Comparison of ENCODE assay signal across 8 cellular contexts in the genomic region with DNA sequence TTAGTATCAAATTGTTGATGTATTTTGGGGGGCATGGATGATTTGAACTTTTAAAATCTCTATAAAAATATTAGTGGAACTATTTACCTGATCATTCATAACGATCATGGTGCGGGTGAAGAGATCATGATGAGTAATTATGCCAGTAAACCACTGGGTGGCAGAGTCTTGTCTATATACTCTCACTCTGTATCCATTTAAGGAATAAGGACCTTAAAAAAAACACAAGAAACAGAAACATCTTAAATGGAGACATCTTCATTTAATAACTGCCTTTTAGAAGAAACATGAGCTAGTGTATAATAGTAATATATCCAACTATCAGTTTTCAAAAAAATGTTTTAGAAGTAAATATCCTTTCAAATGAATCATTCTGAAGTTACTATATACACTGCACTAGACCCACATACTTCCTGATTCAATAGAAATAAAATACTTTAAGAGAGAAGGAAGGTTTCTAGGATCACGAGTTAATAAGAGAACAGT.
A peak's percentile ranks its signal among the peaks of the same experiment; 100 is the strongest.
DNase-seq lines count a peak whose midpoint lies in the region; ATAC-seq, FAIRE-seq and TF ChIP-seq lines count a peak whose summit lies in the region.

No MANE protein-coding gene starts in this region.

- H3K27me3 ChIP-seq in brain microvascular endothelial cell (replicated peaks) (no peaks in the 10 kb centered on the region), keratinocyte (ENCODE audit: control insufficient read depth, extremely low read depth, insufficient read depth, low read length) (no peaks in the 10 kb centered on the region), thoracic aorta (replicated peaks; ENCODE audit: insufficient read depth) (no peaks in the 10 kb centered on the region)

- H3K9ac ChIP-seq in keratinocyte (ENCODE audit: control insufficient read depth, extremely low read depth, insufficient read depth, low read length), result no peak overlapping the region

- in situ Hi-C loops in brain microvascular endothelial cell (cut with HindIII; ENCODE audit: low pct_ligation_motif_present, low sequenced_read_pairs), result no loop called here

- no peak overlapping the region for H3K4me3 ChIP-seq in brain microvascular endothelial cell (ENCODE audit: low read depth, low read length)
- H3K4me3 ChIP-seq in keratinocyte (ENCODE audit: control insufficient read depth in 2 of 3, extremely low read depth in 1 of 3, insufficient read depth in 2 of 3, low read depth in 1 of 3, low read length in 3 of 3), result no peak overlapping the region
- H3K4me3 ChIP-seq in thoracic aorta, result no peak overlapping the region

- DNase-seq in DMS53 (lab: John Stamatoyannopoulos, UW), result peak; percentile 77
- peak; percentile 53 for DNase-seq in NCI-H69 (lab: John Stamatoyannopoulos, UW)
- peak; percentile 43 for DNase-seq in brain microvascular endothelial cell
- DNase-seq in keratinocyte (ENCODE audit: low read depth, low spot score), result no peak
- no peak for DNase-seq in thoracic aorta (ENCODE audit: low spot score)
- DNase-seq in activated CD8-positive, alpha-beta memory T cell treated with anti-CD3 and anti-CD28 coated beads for 24 hours, result no peak

- ATAC-seq in GM19023 (IDR thresholded peaks at IDR 0.05; ENCODE audit: unreplicated experiment) (peak; percentile 84), HG03159 (IDR thresholded peaks at IDR 0.05; ENCODE audit: unreplicated experiment) (peak; percentile 73), thoracic aorta (ENCODE audit: insufficient number of reproducible peaks, low FRiP score, low read depth) (peak; percentile 39)

- dilution Hi-C loops in keratinocyte (cut with MboI; ENCODE audit: extremely low pct_ligation_motif_present, low sequenced_read_pairs), result no loop called here

- H3K4me1 ChIP-seq in keratinocyte (ENCODE audit: control insufficient read depth, extremely low read depth, insufficient read depth, low read length) (no peaks in the 10 kb centered on the region), thoracic aorta (ENCODE audit: control insufficient read depth in 1 of 2, low read depth in 2 of 2) (peaks cover 0 to 8% of the 10 kb centered on the region in 2 donors)

- no peak for FAIRE-seq in keratinocyte (lab: Jason Lieb, UNC)

- peaks cover 30% of the 10 kb centered on the region for H3K79me2 ChIP-seq in keratinocyte (ENCODE audit: control insufficient read depth, insufficient read depth, low read length)

- H4K20me1 ChIP-seq in keratinocyte (ENCODE audit: control insufficient read depth, extremely low read depth, insufficient read depth, low read length), result no peaks in the 10 kb centered on the region

- H3K9me3 ChIP-seq in keratinocyte (ENCODE audit: control insufficient read depth, low read depth, low read length) (no peaks in the 10 kb centered on the region), thoracic aorta (no peaks in the 10 kb centered on the region)

- peaks cover 25% of the 10 kb centered on the region for H3K36me3 ChIP-seq in brain microvascular endothelial cell (replicated peaks)
- H3K36me3 ChIP-seq in keratinocyte (ENCODE audit: control insufficient read depth in 2 of 2, extremely low read depth in 1 of 2, insufficient read depth in 2 of 2, low read length in 2 of 2), result peaks cover 5 to 11% of the 10 kb centered on the region in 2 experiments
- H3K36me3 ChIP-seq in thoracic aorta, result peaks cover 7% of the 10 kb centered on the region

- no peaks in the 10 kb centered on the region for H3K9me1 ChIP-seq in keratinocyte (ENCODE audit: control insufficient read depth, extremely low read depth, insufficient read depth, low read length)

- H3K27ac ChIP-seq in brain microvascular endothelial cell, result peak overlapping the region; percentile 28
- H3K27ac ChIP-seq in keratinocyte (ENCODE audit: control insufficient read depth, insufficient read depth, low read length), result no peak overlapping the region
- H3K27ac ChIP-seq in thoracic aorta, result no peak overlapping the region

- no peak overlapping the region for H2AFZ ChIP-seq in keratinocyte (ENCODE audit: control insufficient read depth, low read length)

- H3K4me2 ChIP-seq in keratinocyte (ENCODE audit: control insufficient read depth, extremely low read depth, insufficient read depth, low read depth, low read length), result no peak overlapping the region

- TF ChIP-seq CTCF in brain microvascular endothelial cell (IDR thresholded peaks at IDR 0.05; ENCODE audit: low read depth, low read length, missing control alignments), result peak; percentile 55
- TF ChIP-seq CTCF in keratinocyte (optimal IDR thresholded peaks at IDR 0.05 in 1 of 3, IDR thresholded peaks at IDR 0.05 in 1 of 3, conservative IDR thresholded peaks at IDR 0.05 in 1 of 3; ENCODE audit: extremely low read depth in 1 of 3, insufficient read depth in 2 of 3, low read length in 3 of 3), result peak in 2 of 3 experiments; percentile 38 to 40
- TF ChIP-seq CTCF in thoracic aorta (IDR thresholded peaks at IDR 0.05), result peak; percentile 67

Comparison
In these comparisons a context has a peak if more than half of its experiments do, and no peak if none do; other contexts are left out.
1. DNase-seq: peak in DMS53 (single experiment), NCI-H69 (single experiment) and brain microvascular endothelial cell (single experiment); none in keratinocyte (single experiment), thoracic aorta (single experiment) and activated CD8-positive, alpha-beta memory T cell treated with anti-CD3 and anti-CD28 coated beads for 24 hours (single experiment).
2. Peak in every context shown above with its lines, with median percentiles within 50 percentile points of each other: ATAC-seq and CTCF ChIP-seq.